In the genomic region with DNA sequence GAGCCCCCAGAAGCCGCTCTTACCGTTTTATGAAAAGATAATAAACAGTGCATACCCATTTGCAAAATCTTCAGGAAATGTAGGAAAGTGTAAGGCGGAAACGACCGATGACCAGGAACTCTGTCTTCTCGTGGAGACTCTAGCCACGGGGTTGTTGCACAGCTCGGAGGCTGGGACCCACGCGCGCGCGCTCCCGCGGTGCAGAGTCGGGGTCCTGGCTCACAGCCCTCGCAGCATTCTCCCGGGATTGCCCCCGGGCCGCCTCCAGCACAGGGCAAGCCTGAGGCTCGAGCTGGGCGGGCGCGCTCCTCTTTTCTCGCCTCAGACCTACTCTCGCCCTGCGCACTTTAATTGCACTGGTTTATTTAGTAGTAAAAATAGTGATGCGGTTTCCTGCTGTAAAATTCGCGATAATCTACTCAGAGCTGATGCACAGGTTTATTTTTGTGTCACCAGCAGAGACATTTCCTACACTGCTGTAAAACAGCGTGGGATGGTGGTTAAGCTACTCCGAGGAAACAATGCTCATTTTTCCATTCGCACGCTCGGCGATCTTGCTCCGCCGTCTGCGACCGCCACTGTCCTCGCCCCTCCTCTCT, we compare ENCODE assay signal across 6 cellular contexts. TPM values are rescaled to one million over a fixed set of nuclear protein-coding genes. Genes with fewer than 3 reads are reported as not detected.
DNase-seq lines count a peak whose midpoint lies in the region; TF ChIP-seq lines count a peak whose summit lies in the region.

No MANE protein-coding gene starts in this region.

- DNase-seq in GM23248: peak; percentile 77
- peak; percentile 71 for DNase-seq in activated naive CD4-positive, alpha-beta T cell treated with anti-CD3 and anti-CD28 coated beads for 36 hours
- DNase-seq in medulla oblongata (ENCODE audit: extremely low spot score): peak; percentile 38
- no peak for DNase-seq in C1 segment of cervical spinal cord (lab: John Stamatoyannopoulos, UW)
- no peak for DNase-seq in OCI-M2 (lab: John Stamatoyannopoulos, UW; ENCODE audit: unreplicated experiment)
- no peak for DNase-seq in erythroblast (lab: John Stamatoyannopoulos, UW)

- no peaks in the 10 kb centered on the region for H4K20me1 ChIP-seq in GM23248 (ENCODE audit: insufficient read depth)

- in situ Hi-C loops in GM23248 (cut with MboI): no loop called here

- H3K27me3 Mint-ChIP-seq in activated naive CD4-positive, alpha-beta T cell treated with anti-CD3 and anti-CD28 coated beads for 36 hours (ENCODE audit: low read depth): peaks cover 9% of the 10 kb centered on the region

- peak overlapping the region; percentile 87 for H3K4me3 ChIP-seq in GM23248

- peaks cover 32% of the 10 kb centered on the region for H3K4me1 Mint-ChIP-seq in activated naive CD4-positive, alpha-beta T cell treated with anti-CD3 and anti-CD28 coated beads for 36 hours (ENCODE audit: low read depth)

- 1% methylated on average over 40 to 41 of the region's 41 CpGs for WGBS in GM23248 (ENCODE audit: low coverage in 1 of 2, low lambda C conversion rate in 2 of 2, missing lambda C conversion rate in 2 of 2), 2 experiments

- TF ChIP-seq POLR2A in erythroblast (IDR thresholded peaks at IDR 0.05; ENCODE audit: low read length): no peak

- H3K9me2 ChIP-seq in GM23248 (ENCODE audit: insufficient read depth): no peaks in the 10 kb centered on the region

- intact Hi-C loops in activated naive CD4-positive, alpha-beta T cell treated with anti-CD3 and anti-CD28 coated beads for 36 hours (cut with micrococcal nuclease): loop anchor here (1.0 to 10.0 kb wide), 2 partner anchors 33 to 1565 kb away; partner anchors contain the start of gene HNRNPH1

- H3K79me2 ChIP-seq in GM23248 (ENCODE audit: insufficient read depth): no peaks in the 10 kb centered on the region

- H3K27ac Mint-ChIP-seq in activated naive CD4-positive, alpha-beta T cell treated with anti-CD3 and anti-CD28 coated beads for 36 hours: peak overlapping the region; percentile 94

- no peaks in the 10 kb centered on the region for H3K4me1 ChIP-seq in GM23248 (ENCODE audit: insufficient read depth)

- peak overlapping the region; percentile 97 for H3K4me2 ChIP-seq in GM23248 (ENCODE audit: unreplicated experiment)

- no peaks in the 10 kb centered on the region for H3K9me3 Mint-ChIP-seq in activated naive CD4-positive, alpha-beta T cell treated with anti-CD3 and anti-CD28 coated beads for 36 hours

- peak overlapping the region; percentile 85 for H3K4me3 Mint-ChIP-seq in activated naive CD4-positive, alpha-beta T cell treated with anti-CD3 and anti-CD28 coated beads for 36 hours

- CTCF ChIA-PET in activated naive CD4-positive, alpha-beta T cell treated with anti-CD3 and anti-CD28 coated beads for 36 hours (lab: Charles Lee): interaction anchor here (0.6 to 2.8 kb wide), 9 partner anchors 15 to 1099 kb away, joined by 3 to 15 read pairs (median 4); partner anchors contain the start of gene TRIM7

- peak overlapping the region; percentile 84 for H2AFZ ChIP-seq in GM23248

- H3K36me3 Mint-ChIP-seq in activated naive CD4-positive, alpha-beta T cell treated with anti-CD3 and anti-CD28 coated beads for 36 hours (ENCODE audit: low read depth): peaks cover 10% of the 10 kb centered on the region

- peak overlapping the region; percentile 25 for H3K27ac ChIP-seq in GM23248

- H3K36me3 ChIP-seq in GM23248 (ENCODE audit: low read depth): no peaks in the 10 kb centered on the region

- peak overlapping the region; percentile 77 for H3K9ac ChIP-seq in GM23248

- H3K9me3 ChIP-seq in GM23248 (ENCODE audit: low read depth): no peaks in the 10 kb centered on the region

- no peaks in the 10 kb centered on the region for H3K27me3 ChIP-seq in GM23248 (replicated peaks; ENCODE audit: insufficient read depth)

- no peaks in the 10 kb centered on the region for H3F3A ChIP-seq in GM23248 (ENCODE audit: insufficient read depth)

RNA-seq across cellular contexts. Expression of gene TRIM7, which starts 15.5 kb away (rescaled TPM):
- total RNA-seq in GM23248 (2014; rRNA removed; shearing (Covaris generic)): 1.4 and 6.8 TPM in 2 replicates
- polyA plus RNA-seq in GM23248 (2016; fragmentation: Nextera tagmentation; extraction: Ambion mirVana): 2.5 and 3.1 TPM in 2 replicates
- total RNA-seq in activated naive CD4-positive, alpha-beta T cell treated with anti-CD3 and anti-CD28 coated beads for 36 hours: 1 to 10 TPM; 1.6 to 1.8 TPM

RNA-seq across cellular contexts. Expression of gene TRIM41, which starts 33.6 kb away (rescaled TPM):
- total RNA-seq in GM23248 (2014; rRNA removed; shearing (Covaris generic)): 17.5 and 18.6 TPM in 2 replicates
- polyA plus RNA-seq in GM23248 (2016; fragmentation: Nextera tagmentation; extraction: Ambion mirVana): 3.8 and 4.3 TPM in 2 replicates
- total RNA-seq in activated naive CD4-positive, alpha-beta T cell treated with anti-CD3 and anti-CD28 coated beads for 36 hours: 10 to 100 TPM; 36.5 to 37.3 TPM

RNA-seq across cellular contexts. Expression of gene OR2V2, which starts 42.1 kb away (rescaled TPM):
- total RNA-seq in GM23248 (2014; rRNA removed; shearing (Covaris generic)): not detected in 2 replicates
- not detected in 2 replicates for polyA plus RNA-seq in GM23248 (2016; fragmentation: Nextera tagmentation; extraction: Ambion mirVana)
- not detected for total RNA-seq in activated naive CD4-positive, alpha-beta T cell treated with anti-CD3 and anti-CD28 coated beads for 36 hours

RNA-seq across cellular contexts. Expression of gene RACK1, which starts 54.2 kb away (rescaled TPM):
- 2,598 and 3,224 TPM in 2 replicates for total RNA-seq in GM23248 (2014; rRNA removed; shearing (Covaris generic))
- 837 and 864 TPM in 2 replicates for polyA plus RNA-seq in GM23248 (2016; fragmentation: Nextera tagmentation; extraction: Ambion mirVana)
- total RNA-seq in activated naive CD4-positive, alpha-beta T cell treated with anti-CD3 and anti-CD28 coated beads for 36 hours: 1,000 to 10,000 TPM; 3,176 to 3,362 TPM

RNA-seq across cellular contexts. Expression of gene OR2V1, which starts 58.5 kb away (rescaled TPM):
- total RNA-seq in GM23248 (2014; rRNA removed; shearing (Covaris generic)): not detected in 2 replicates
- polyA plus RNA-seq in GM23248 (2016; fragmentation: Nextera tagmentation; extraction: Ambion mirVana): not detected in 2 replicates
- not detected for total RNA-seq in activated naive CD4-positive, alpha-beta T cell treated with anti-CD3 and anti-CD28 coated beads for 36 hours

Comparison
In these comparisons a context has a peak if more than half of its experiments do, and no peak if none do; other contexts are left out.
1. DNase-seq: peak in GM23248 (single experiment), activated naive CD4-positive, alpha-beta T cell treated with anti-CD3 and anti-CD28 coated beads for 36 hours (single experiment) and medulla oblongata (single experiment); none in C1 segment of cervical spinal cord (0 of 14), OCI-M2 (single experiment) and erythroblast (0 of 2).